20 cellular contexts compared by ENCODE assay signal in genomic region chr9:21936161-21936560, GRCh38. TPM values are rescaled to one million over a fixed set of nuclear protein-coding genes. Genes with fewer than 3 reads are reported as not detected.
"Had no signal": no experiment of that assay in that cellular context is flagged by ENCODE, and none has a peak within 500 bp of the region (broad histone marks: within the 10 kb centered on the region; RNA-seq: fewer than 3 reads in every experiment).

No MANE protein-coding gene starts in this region.

- H3K4me3 ChIP-seq: dorsolateral prefrontal cortex, mucosa of descending colon, right atrium auricular region, sigmoid colon, stomach, thoracic aorta, transverse colon had no signal

- H3K4me1 Mint-ChIP-seq: immature natural killer cell, natural killer cell, neural crest cell had no signal

- DNase-seq: cortex of kidney; dorsolateral prefrontal cortex; effector CD8-positive, alpha-beta T cell; foreskin keratinocyte; immature natural killer cell; kidney glomerular epithelial cell; mammary epithelial cell; mucosa of descending colon; natural killer cell; sigmoid colon; small intestine; stimulated activated CD4-positive, alpha-beta T cell treated with anti-CD3 and anti-CD28 coated beads, Interleukin-12 subunit alpha, Interleukin-12 subunit beta, amount 100 ng/mL, for 4 hours; stimulated activated naive CD4-positive, alpha-beta T cell; stomach; substantia nigra; transverse colon had no signal

- H3K27ac Mint-ChIP-seq: immature natural killer cell, natural killer cell had no signal

- H3K27ac ChIP-seq: dorsolateral prefrontal cortex, foreskin keratinocyte, right atrium auricular region, sigmoid colon, stomach, thoracic aorta, transverse colon had no signal

- H3K36me3 ChIP-seq: right atrium auricular region, thoracic aorta had no signal

- H3K9me3 ChIP-seq: mucosa of descending colon, right atrium auricular region, sigmoid colon, stomach, thoracic aorta, transverse colon had no signal

- H3K9me3 Mint-ChIP-seq: immature natural killer cell, natural killer cell, neural crest cell had no signal

- H3K4me3 Mint-ChIP-seq: immature natural killer cell, natural killer cell, neural crest cell had no signal

- H3K4me1 ChIP-seq: right atrium auricular region, sigmoid colon, stomach had no signal

- H3K27me3 ChIP-seq: dorsolateral prefrontal cortex, foreskin keratinocyte, right atrium auricular region, sigmoid colon, stomach, transverse colon had no signal

- H3K36me3 Mint-ChIP-seq: natural killer cell had no signal

RNA-seq across cellular contexts. Expression of gene CDKN2B-AS1, which starts 58.4 kb away (rescaled TPM):
- total RNA-seq: left lobe of liver, right atrium auricular region, thoracic aorta had no signal
